8 cellular contexts compared by ENCODE assay signal in the genomic region with DNA sequence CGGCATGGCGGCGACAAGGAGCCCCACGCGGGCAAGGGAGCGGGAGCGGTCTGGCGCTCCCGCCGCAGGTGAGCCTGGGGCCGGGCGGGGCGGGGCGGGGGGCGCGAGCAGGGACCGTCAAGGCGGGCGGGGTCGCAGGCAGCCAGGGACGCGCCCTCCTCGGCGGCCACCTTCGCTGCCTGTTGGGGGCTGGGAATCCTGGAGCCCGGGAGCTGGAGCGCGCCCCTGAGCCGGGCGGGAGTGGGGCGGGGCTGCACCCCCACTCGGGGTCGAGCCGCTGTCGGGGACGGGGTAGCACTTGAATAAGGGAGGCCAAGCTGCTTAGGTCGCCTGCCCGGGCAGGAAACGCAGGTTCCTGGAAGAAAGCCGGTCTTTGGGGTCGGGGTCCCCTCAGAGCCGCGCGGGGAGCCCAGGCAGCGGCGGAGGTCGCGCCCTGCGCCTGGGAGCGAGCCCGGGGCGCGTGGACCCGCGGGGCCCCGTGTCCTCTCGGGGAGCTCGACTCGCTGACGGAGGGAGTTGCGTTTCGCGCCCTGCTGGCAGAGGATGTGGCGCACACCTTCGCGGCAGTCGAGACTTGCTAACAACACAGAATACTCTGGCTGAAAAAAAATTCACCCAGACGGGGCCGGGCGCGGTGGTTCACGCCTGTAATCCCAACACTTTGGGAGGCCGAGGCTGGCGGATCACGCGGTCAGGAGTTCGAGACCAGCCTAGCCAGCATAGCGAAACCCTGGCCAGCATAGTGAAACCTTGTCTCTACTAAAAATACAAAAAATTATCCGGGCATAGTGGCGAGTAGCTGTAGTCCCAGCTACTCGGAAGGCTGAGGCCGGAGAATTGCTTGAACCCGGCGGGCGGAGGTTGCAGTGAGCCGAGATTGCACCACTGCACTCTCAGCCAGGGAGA. TPM values are rescaled to one million over a fixed set of nuclear protein-coding genes. Genes with fewer than 3 reads are reported as not detected.
DNase-seq lines count a peak whose midpoint lies in the region; ATAC-seq and TF ChIP-seq lines count a peak whose summit lies in the region.

No MANE protein-coding gene starts in this region.

- 7% methylated on average over 22 of the region's 86 CpGs for WGBS in suprapubic skin

- H3K9me3 ChIP-seq in neuron (ENCODE audit: low read length) (no peaks in the 10 kb centered on the region), suprapubic skin (no peaks in the 10 kb centered on the region)

- ATAC-seq in GM18861 (IDR thresholded peaks at IDR 0.05; ENCODE audit: unreplicated experiment) (peak; percentile 68), HG03103 (IDR thresholded peaks at IDR 0.05; ENCODE audit: low read depth, unreplicated experiment) (peak; percentile 62), esophagus mucosa (peak; percentile 63)

- peaks cover 91% of the 10 kb centered on the region for H3K27me3 ChIP-seq in ACC112 (ENCODE audit: insufficient read depth, low read length)
- peaks cover 6% of the 10 kb centered on the region for H3K27me3 ChIP-seq in neuron (ENCODE audit: insufficient read depth, low read length)
- no peaks in the 10 kb centered on the region for H3K27me3 ChIP-seq in suprapubic skin

- H3K79me2 ChIP-seq in ACC112 (ENCODE audit: control insufficient read depth, insufficient read depth, low read length, unreplicated experiment), result no peaks in the 10 kb centered on the region

- DNase-seq in NCI-H774 (lab: John Stamatoyannopoulos, UW) (peak; percentile 53), suprapubic skin (ENCODE audit: low spot score in 2 of 2) (peak; percentile 81 to 85)
- peak; percentile 39 for DNase-seq in activated CD8-positive, alpha-beta memory T cell treated with anti-CD3 and anti-CD28 coated beads, Interleukin-2, amount 50 U/mL, for 24 hours (ENCODE audit: extremely low read depth)

- peak overlapping the region; percentile 62 for H2AFZ ChIP-seq in ACC112 (ENCODE audit: low read length, unreplicated experiment)
- peak overlapping the region; percentile 90 for H2AFZ ChIP-seq in neuron (ENCODE audit: low read depth, low read length)

- H3K27ac ChIP-seq in ACC112 (ENCODE audit: low read depth, low read length) (no peak overlapping the region), suprapubic skin (peak overlapping the region; percentile 76)

- no peak for TF ChIP-seq EP300 in suprapubic skin (IDR thresholded peaks at IDR 0.05)

- no peak for TF ChIP-seq POLR2A in suprapubic skin (IDR thresholded peaks at IDR 0.05)

- H3K36me3 ChIP-seq in ACC112 (ENCODE audit: insufficient read depth, low read length), result no peaks in the 10 kb centered on the region
- no peaks in the 10 kb centered on the region for H3K36me3 ChIP-seq in neuron (ENCODE audit: insufficient read depth, low read length)
- H3K36me3 ChIP-seq in suprapubic skin, result no peaks in the 10 kb centered on the region

- H3K4me1 ChIP-seq in ACC112 (ENCODE audit: control insufficient read depth, insufficient read depth, low read length, unreplicated experiment) (no peaks in the 10 kb centered on the region), neuron (ENCODE audit: insufficient read depth, low read length) (no peaks in the 10 kb centered on the region), suprapubic skin (peaks cover 13% of the 10 kb centered on the region)

- H3K4me3 ChIP-seq in ACC112 (ENCODE audit: low read depth, low read length) (peak overlapping the region; percentile 78), neuron (ENCODE audit: low read length) (peak overlapping the region; percentile 58), suprapubic skin (peak overlapping the region; percentile 80)

- peak in 1 of 2 donors; percentile 19 for TF ChIP-seq CTCF in suprapubic skin (IDR thresholded peaks at IDR 0.05)

RNA-seq across cellular contexts. Expression of a gene that starts 0.6 kb away (rescaled TPM):
- total RNA-seq in esophagus mucosa (0.88 TPM), suprapubic skin (1 to 10 TPM; 1.1 to 3.3 (median 2.7) TPM)
